In genomic region chr10:77350711-77351119, GRCh38 we compare ENCODE assay signal across 9 cellular contexts.
DNase-seq lines count a peak whose midpoint lies in the region; ATAC-seq and TF ChIP-seq lines count a peak whose summit lies in the region.
"Had no signal": no experiment of that assay in that cellular context is flagged by ENCODE, and none has a peak within 500 bp of the region (broad histone marks: within the 10 kb centered on the region; RNA-seq: fewer than 3 reads in every experiment).

No MANE protein-coding gene starts in this region.

- no peaks in the 10 kb centered on the region for H3K4me1 Mint-ChIP-seq in effector memory CD8-positive, alpha-beta T cell (ENCODE audit: low read depth in 2 of 2)

- no peak overlapping the region for H3K4me3 Mint-ChIP-seq in effector memory CD8-positive, alpha-beta T cell
- H3K4me3 Mint-ChIP-seq: memory B cell had no signal

- H4K20me1 ChIP-seq in PC-3 (ENCODE audit: low read length), result no peaks in the 10 kb centered on the region
- no peaks in the 10 kb centered on the region for H4K20me1 ChIP-seq in fibroblast of lung (ENCODE audit: control insufficient read depth, extremely low read depth, insufficient read depth, low read length)

- H3K9me3 ChIP-seq in PC-3 (ENCODE audit: low read length), result no peaks in the 10 kb centered on the region
- H3K9me3 ChIP-seq in fibroblast of lung (ENCODE audit: control insufficient read depth, insufficient read depth, low read depth, low read length), result no peaks in the 10 kb centered on the region
- H3K9me3 ChIP-seq in esophagus squamous epithelium, result no peaks in the 10 kb centered on the region

- intact Hi-C loops in PC-3 (cut with micrococcal nuclease), result loop anchor here (1.0 to 2.0 kb wide), 6 partner anchors 37 to 186 kb away; no protein-coding TSS in a partner anchor
- intact Hi-C loops in esophagus squamous epithelium (cut with DNase I), result no loop called here

- DNase-seq in NOMO-1 treated with DMSO at 0.1 percent for 48 hours (lab: John Stamatoyannopoulos, UW; ENCODE audit: unreplicated experiment), result peak; percentile 6
- DNase-seq in NOMO-1 (lab: John Stamatoyannopoulos, UW; ENCODE audit: unreplicated experiment in 2 of 2), result no peak
- peak; percentile 100 for DNase-seq in PC-3
- DNase-seq in fibroblast of lung (ENCODE audit: low read depth in 2 of 2), result peak; percentile 99 to 100
- DNase-seq in smooth muscle cell of the brain vasculature (ENCODE audit: low read depth, low spot score), result peak; percentile 76
- DNase-seq in esophagus squamous epithelium (lab: John Stamatoyannopoulos, UW), result no peak
- DNase-seq in effector memory CD8-positive, alpha-beta T cell, result no peak

- H3K4me1 ChIP-seq in PC-3 (ENCODE audit: insufficient read depth, low read length), result peaks cover 52% of the 10 kb centered on the region
- peaks cover 15% of the 10 kb centered on the region for H3K4me1 ChIP-seq in fibroblast of lung (ENCODE audit: control insufficient read depth, extremely low read depth, insufficient read depth, low read length)
- peaks cover 0 to 22% (median 6%) of the 10 kb centered on the region in 3 donors for H3K4me1 ChIP-seq in esophagus squamous epithelium

- BruUV-seq in PC-3 (replicated peaks; lab: Mats Ljungman, UMichigan), result no TSS peak

- peaks cover 6% of the 10 kb centered on the region for H3F3A ChIP-seq in PC-3 (ENCODE audit: low read length, unreplicated experiment)

- no peaks in the 10 kb centered on the region for H3K27me3 Mint-ChIP-seq in effector memory CD8-positive, alpha-beta T cell
- H3K27me3 Mint-ChIP-seq: memory B cell had no signal

- H3K4me2 ChIP-seq in PC-3 (ENCODE audit: low read length) (peak overlapping the region; percentile 41), fibroblast of lung (ENCODE audit: extremely low read depth, insufficient read depth, low read length) (peak overlapping the region; percentile 51)

- H3K36me3 Mint-ChIP-seq in effector memory CD8-positive, alpha-beta T cell (ENCODE audit: insufficient read depth), result no peaks in the 10 kb centered on the region
- H3K36me3 Mint-ChIP-seq: memory B cell had no signal

- no peaks in the 10 kb centered on the region for H3K27me3 ChIP-seq in PC-3 (ENCODE audit: low read length)
- no peaks in the 10 kb centered on the region for H3K27me3 ChIP-seq in fibroblast of lung (ENCODE audit: control insufficient read depth, insufficient read depth, low read length)
- peaks cover 0 to 3% (median 0%) of the 10 kb centered on the region in 4 donors for H3K27me3 ChIP-seq in esophagus squamous epithelium

- WGBS in esophagus squamous epithelium, 2 donors, result 17 to 33% methylated on average over 1 of the region's 1 CpG

- no peaks in the 10 kb centered on the region for H3K9me3 Mint-ChIP-seq in effector memory CD8-positive, alpha-beta T cell
- H3K9me3 Mint-ChIP-seq: memory B cell had no signal

- H3K79me2 ChIP-seq in PC-3 (ENCODE audit: low read length) (peaks cover 14% of the 10 kb centered on the region), fibroblast of lung (ENCODE audit: control insufficient read depth, insufficient read depth, low read length) (no peaks in the 10 kb centered on the region)

- H3K27ac Mint-ChIP-seq in effector memory CD8-positive, alpha-beta T cell, result no peak overlapping the region
- H3K27ac Mint-ChIP-seq: memory B cell had no signal

- H2AFZ ChIP-seq in PC-3 (ENCODE audit: low read length) (no peak overlapping the region), fibroblast of lung (ENCODE audit: low read length) (no peak overlapping the region)

- TF ChIP-seq POLR2A in esophagus squamous epithelium (IDR thresholded peaks at IDR 0.05), result no peak

- H3K9ac ChIP-seq in PC-3 (ENCODE audit: low read length) (peak overlapping the region; percentile 60), fibroblast of lung (ENCODE audit: insufficient read depth, low read length) (no peak overlapping the region)

- peaks cover 11% of the 10 kb centered on the region for H3K36me3 ChIP-seq in PC-3 (ENCODE audit: low read depth, low read length)
- no peaks in the 10 kb centered on the region for H3K36me3 ChIP-seq in fibroblast of lung (ENCODE audit: control insufficient read depth, insufficient read depth, low read length)
- H3K36me3 ChIP-seq in esophagus squamous epithelium, result no peaks in the 10 kb centered on the region

- POLR2A ChIA-PET in PC-3 (lab: Charles Lee; ENCODE audit: unreplicated experiment), result interaction anchor here (0.7 kb wide), 2 partner anchors 183 to 190 kb away, joined by 3 to 4 read pairs; no protein-coding TSS in a partner anchor

- 0 out of 2 replicates have a peak, but pooled peaks cover 11% of the 10 kb centered on the region for H3K9me2 ChIP-seq in PC-3 (replicated peaks; ENCODE audit: low read length)

- TF ChIP-seq CTCF in PC-3 (conservative IDR thresholded peaks at IDR 0.05; ENCODE audit: low read depth, low read length) (0 out of 2 replicates have a peak, but pooled peaks have one; percentile 18), fibroblast of lung (conservative IDR thresholded peaks at IDR 0.05 in 1 of 2, IDR thresholded peaks at IDR 0.05 in 1 of 2; ENCODE audit: low read depth in 1 of 2, low read length in 2 of 2) (peak in 1 of 2 donors; percentile 16), esophagus squamous epithelium (IDR thresholded peaks at IDR 0.05) (no peak)

- CTCF ChIA-PET in PC-3 (lab: Charles Lee), result interaction anchor here (0.6 to 1.2 kb wide), 7 partner anchors 41 to 291 kb away, joined by 3 to 7 read pairs (median 4); no protein-coding TSS in a partner anchor

- H3K27ac ChIP-seq in PC-3 (ENCODE audit: low read length) (peak overlapping the region; percentile 77), fibroblast of lung (ENCODE audit: insufficient read depth, low read length) (peak overlapping the region; percentile 84), esophagus squamous epithelium (peak overlapping the region in 1 of 4 donors; percentile 21)

- H3K4me3 ChIP-seq in PC-3 (ENCODE audit: low read length) (0 out of 2 replicates have a peak overlapping the region, but pooled peaks have one; percentile 0), fibroblast of lung (replicated peaks in 1 of 4; ENCODE audit: control extremely low read depth in 1 of 4, insufficient read depth in 1 of 4, low read depth in 3 of 4, low read length in 4 of 4) (no peak overlapping the region), esophagus squamous epithelium (no peak overlapping the region)

- peak; percentile 96 for ATAC-seq in PC-3
- ATAC-seq in GM21381 (IDR thresholded peaks at IDR 0.05; ENCODE audit: unreplicated experiment), result no peak
- ATAC-seq in effector memory CD8-positive, alpha-beta T cell (replicated peaks), result no peak

Comparison
In these comparisons a context has a peak if more than half of its experiments do, and no peak if none do; other contexts are left out.
1. DNase-seq: peak in NOMO-1 treated with DMSO at 0.1 percent for 48 hours (single experiment), PC-3 (single experiment), fibroblast of lung (2 of 2) and smooth muscle cell of the brain vasculature (single experiment); none in NOMO-1 (0 of 2), esophagus squamous epithelium (single experiment) and effector memory CD8-positive, alpha-beta T cell (0 of 3).